13 cellular contexts compared by ENCODE assay signal in the genomic region with DNA sequence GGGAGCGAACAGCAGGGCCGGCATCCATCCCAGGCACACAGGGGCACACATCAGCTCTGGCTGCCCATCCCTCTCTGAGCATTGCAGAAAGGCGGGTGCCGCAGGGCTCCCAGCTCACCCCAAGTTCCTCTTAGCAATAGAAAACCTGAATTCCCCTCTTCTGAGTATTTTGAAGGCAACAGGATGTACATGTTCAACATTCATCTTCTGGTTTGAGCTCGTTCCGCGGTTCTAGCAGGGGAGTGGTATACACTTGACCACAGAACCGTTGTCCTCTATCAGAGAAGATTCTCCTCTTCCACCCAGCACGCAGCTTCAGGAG. TPM values are rescaled to one million over a fixed set of nuclear protein-coding genes. Genes with fewer than 3 reads are reported as not detected.
DNase-seq lines count a peak whose midpoint lies in the region; ATAC-seq, FAIRE-seq and TF ChIP-seq lines count a peak whose summit lies in the region.
"Had no signal": no experiment of that assay in that cellular context is flagged by ENCODE, and none has a peak within 500 bp of the region (broad histone marks: within the 10 kb centered on the region; RNA-seq: fewer than 3 reads in every experiment).

No MANE protein-coding gene starts in this region.

- H3K4me3 ChIP-seq in osteoblast (ENCODE audit: insufficient read depth, low read length) (no peak overlapping the region), left lung (no peak overlapping the region)
- H3K4me3 ChIP-seq: sigmoid colon, upper lobe of left lung had no signal

- ATAC-seq in left lung: no peak

- no peaks in the 10 kb centered on the region for H3K36me3 ChIP-seq in osteoblast (ENCODE audit: insufficient read depth, low read length)
- H3K36me3 ChIP-seq in left lung: no peaks in the 10 kb centered on the region
- H3K36me3 ChIP-seq: sigmoid colon, upper lobe of left lung had no signal

- H3K27ac ChIP-seq in angular gyrus (ENCODE audit: low read depth, low read length) (peak overlapping the region; percentile 90), osteoblast (ENCODE audit: low read depth, low read length) (no peak overlapping the region), left lung (no peak overlapping the region)
- H3K27ac ChIP-seq: upper lobe of left lung had no signal

- no peaks in the 10 kb centered on the region for H3K9me3 ChIP-seq in osteoblast (ENCODE audit: low read depth, low read length)
- no peaks in the 10 kb centered on the region for H3K9me3 ChIP-seq in left lung
- H3K9me3 ChIP-seq: sigmoid colon, upper lobe of left lung had no signal

- intact Hi-C loops in left lung (cut with DNase I): no loop called here

- H3K4me1 ChIP-seq in osteoblast (ENCODE audit: insufficient read depth, low read length): peaks cover 6% of the 10 kb centered on the region
- H3K4me1 ChIP-seq in left lung: peaks cover 17 to 23% of the 10 kb centered on the region in 2 donors

- H4K20me1 ChIP-seq in osteoblast (ENCODE audit: insufficient read depth, low read length): no peaks in the 10 kb centered on the region

- DNase-seq in SIG-M5 treated with dmso at 0.1 percent for 504 hours (lab: John Stamatoyannopoulos, UW; ENCODE audit: unreplicated experiment): peak; percentile 31
- no peak for DNase-seq in SIG-M5 (lab: John Stamatoyannopoulos, UW)
- DNase-seq in HTR-8/SVneo (ENCODE audit: insufficient read length, low spot score): no peak
- DNase-seq in osteoblast (ENCODE audit: insufficient read length, low spot score, missing footprints): no peak
- no peak for DNase-seq in left lung
- DNase-seq in GM19238 (ENCODE audit: insufficient read length, low spot score): no peak
- no peak for DNase-seq in islet precursor cell
- DNase-seq: activated CD4-positive, alpha-beta T cell treated with anti-CD3 and anti-CD28 coated beads for 36 hours; activated effector memory CD4-positive, alpha-beta T cell treated with Interleukin-2 at 50 U/mL for 16 hours; DND-41; sigmoid colon; upper lobe of left lung had no signal

- peak overlapping the region; percentile 58 for H3K4me2 ChIP-seq in osteoblast (ENCODE audit: insufficient read depth, low read length)

- FAIRE-seq in HTR-8/SVneo (lab: Jason Lieb, UNC): peak; percentile 4

- H3K79me2 ChIP-seq in osteoblast (ENCODE audit: insufficient read depth, low read length): no peaks in the 10 kb centered on the region

- no peak overlapping the region for H2AFZ ChIP-seq in osteoblast (ENCODE audit: low read length)

- H3K27me3 ChIP-seq in osteoblast (ENCODE audit: insufficient read depth, low read length) (peaks cover 32% of the 10 kb centered on the region), left lung (peaks cover 47 to 68% of the 10 kb centered on the region in 2 donors)

- TF ChIP-seq CTCF in osteoblast (IDR thresholded peaks at IDR 0.05; ENCODE audit: extremely low read depth, low read depth, low read length) (no peak), left lung (IDR thresholded peaks at IDR 0.05) (no peak)

RNA-seq across cellular contexts. Expression of a gene that starts 23.6 kb away (rescaled TPM):
- total RNA-seq in osteoblast (not detected in 2 replicates), left lung (1 to 10 TPM in 1 of 2 donors, under 1 TPM in 1; 0.52 to 1.2 TPM)
- total RNA-seq: activated CD4-positive, alpha-beta T cell treated with anti-CD3 and anti-CD28 coated beads for 36 hours had no signal
